ENCODE assay signal across 9 cellular contexts in the genomic region with DNA sequence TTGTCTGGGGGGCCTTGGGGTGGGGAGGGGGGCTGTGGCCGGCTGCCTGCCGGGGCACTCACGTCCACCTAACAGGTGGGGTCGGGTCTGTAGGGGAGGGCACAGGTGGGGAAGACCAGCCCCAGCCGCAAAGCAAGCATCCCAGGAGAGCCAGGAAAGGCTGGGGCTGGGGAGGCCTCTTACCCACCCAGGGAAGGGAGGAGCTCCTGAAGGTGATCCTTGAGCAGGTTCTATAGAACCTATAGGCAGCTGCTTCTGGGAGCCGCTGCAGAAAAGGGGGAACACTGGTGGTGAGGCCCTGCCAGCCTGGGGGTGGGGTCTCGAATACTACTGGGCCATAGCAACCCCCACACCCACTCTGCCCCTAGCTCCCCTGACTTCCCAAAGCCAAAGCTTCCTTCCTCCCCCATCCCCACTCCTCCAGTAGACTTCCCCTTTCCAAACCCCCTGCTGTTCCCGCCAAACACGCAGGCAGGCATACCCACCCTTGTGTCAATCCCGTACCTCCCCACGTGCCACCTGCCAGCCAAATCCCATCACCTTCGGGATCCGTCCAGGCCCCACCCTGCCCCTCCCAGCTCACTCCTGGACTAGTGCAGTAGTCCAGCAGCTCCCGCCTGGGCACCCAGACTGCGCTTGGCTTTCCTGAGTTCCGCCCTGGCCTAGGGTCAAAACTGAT. TPM values are rescaled to one million over a fixed set of nuclear protein-coding genes. Genes with fewer than 3 reads are reported as not detected.
DNase-seq lines count a peak whose midpoint lies in the region; ATAC-seq, FAIRE-seq and TF ChIP-seq lines count a peak whose summit lies in the region.
"Had no signal": no experiment of that assay in that cellular context is flagged by ENCODE, and none has a peak within 500 bp of the region (broad histone marks: within the 10 kb centered on the region; RNA-seq: fewer than 3 reads in every experiment).

No MANE protein-coding gene starts in this region.

- no peaks in the 10 kb centered on the region for H3K9me3 Mint-ChIP-seq in activated CD8-positive, alpha-beta T cell treated with anti-CD3 and anti-CD28 coated beads, Interleukin-2, amount 10 ng/mL, durations not matched to agents 7 days and 5 days (ENCODE audit: insufficient read depth)

- 72% methylated on average over 13 of the region's 16 CpGs for WGBS in SK-N-SH (ENCODE audit: low lambda C conversion rate)

- no peaks in the 10 kb centered on the region for H3K9me3 ChIP-seq in SK-N-SH
- no peaks in the 10 kb centered on the region for H3K9me3 ChIP-seq in keratinocyte (ENCODE audit: control insufficient read depth, low read depth, low read length)

- peaks cover 100% of the 10 kb centered on the region for H3K79me2 ChIP-seq in SK-N-SH (ENCODE audit: insufficient read depth)
- peaks cover 90% of the 10 kb centered on the region for H3K79me2 ChIP-seq in keratinocyte (ENCODE audit: control insufficient read depth, insufficient read depth, low read length)

- DNase-seq in SK-N-SH (no peak), keratinocyte (ENCODE audit: low read depth, low spot score) (no peak), kidney glomerular epithelial cell (lab: John Stamatoyannopoulos, UW) (no peak), NCI-H1092 (lab: John Stamatoyannopoulos, UW) (no peak), A172 (ENCODE audit: low spot score) (no peak)
- no peak for DNase-seq in activated CD8-positive, alpha-beta T cell treated with anti-CD3 and anti-CD28 coated beads, Interleukin-2, amount 10 ng/mL, durations not matched to agents 7 days and 5 days

- H3K4me2 ChIP-seq in SK-N-SH (peak overlapping the region; percentile 98), keratinocyte (ENCODE audit: control insufficient read depth, extremely low read depth, insufficient read depth, low read depth, low read length) (peak overlapping the region; percentile 74)
- H3K4me2 ChIP-seq: KMS-11 had no signal

- FAIRE-seq in keratinocyte (lab: Jason Lieb, UNC): no peak

- H3K4me1 ChIP-seq in SK-N-SH (ENCODE audit: control insufficient read depth in 1 of 2, insufficient read depth in 2 of 2, low read depth in 1 of 2, low read length in 1 of 2) (peaks cover 37 to 65% of the 10 kb centered on the region in 2 experiments; a peak in 3 of 4 replicates), keratinocyte (ENCODE audit: control insufficient read depth, extremely low read depth, insufficient read depth, low read length) (peaks cover 74% of the 10 kb centered on the region)

- H3K9me1 ChIP-seq in keratinocyte (ENCODE audit: control insufficient read depth, extremely low read depth, insufficient read depth, low read length): no peaks in the 10 kb centered on the region

- peaks cover 11% of the 10 kb centered on the region for H3K36me3 Mint-ChIP-seq in activated CD8-positive, alpha-beta T cell treated with anti-CD3 and anti-CD28 coated beads, Interleukin-2, amount 10 ng/mL, durations not matched to agents 7 days and 5 days (ENCODE audit: low read depth)

- peaks cover 95% of the 10 kb centered on the region for H4K20me1 ChIP-seq in SK-N-SH (ENCODE audit: insufficient read depth)
- peaks cover 20% of the 10 kb centered on the region for H4K20me1 ChIP-seq in keratinocyte (ENCODE audit: control insufficient read depth, extremely low read depth, insufficient read depth, low read length)

- TF ChIP-seq EP300 in SK-N-SH (IDR thresholded peaks at IDR 0.05; ENCODE audit: borderline replicate concordance in 1 of 2, low read depth in 1 of 2, low read length in 1 of 2): no peak

- ATAC-seq in SK-N-SH treated with all-trans-retinoic acid at 6 μM for 48 hours: no peak
- no peak for ATAC-seq in activated CD8-positive, alpha-beta T cell treated with anti-CD3 and anti-CD28 coated beads, Interleukin-2, amount 10 ng/mL, durations not matched to agents 7 days and 5 days

- H3K9ac ChIP-seq in SK-N-SH: peak overlapping the region; percentile 53; the same call in 1 of the 2 replicates
- peak overlapping the region; percentile 69 for H3K9ac ChIP-seq in keratinocyte (ENCODE audit: control insufficient read depth, extremely low read depth, insufficient read depth, low read length)
- H3K9ac ChIP-seq: KMS-11 had no signal

- peak overlapping the region; percentile 68 for H3K4me3 Mint-ChIP-seq in activated CD8-positive, alpha-beta T cell treated with anti-CD3 and anti-CD28 coated beads, Interleukin-2, amount 10 ng/mL, durations not matched to agents 7 days and 5 days

- CTCF ChIA-PET in SK-N-SH (lab: Yijun Ruan, JAX): interaction anchor here (0.6 to 2.8 kb wide), 7 partner anchors 9 to 211 kb away, joined by 3 to 15 read pairs (median 3); a partner anchor contains a TSS
- CTCF ChIA-PET in activated CD8-positive, alpha-beta T cell treated with anti-CD3 and anti-CD28 coated beads, Interleukin-2, amount 10 ng/mL, durations not matched to agents 7 days and 5 days (lab: Charles Lee): interaction anchor here (0.8 to 1.1 kb wide), 3 partner anchors 16 to 40 kb away, joined by 3 to 4 read pairs (median 3); no protein-coding TSS in a partner anchor

- POLR2A ChIA-PET in SK-N-SH (lab: Yijun Ruan, JAX): no interaction called here
- POLR2A ChIA-PET in activated CD8-positive, alpha-beta T cell treated with anti-CD3 and anti-CD28 coated beads, Interleukin-2, amount 10 ng/mL, durations not matched to agents 7 days and 5 days (lab: Charles Lee): interaction anchor here (0.6 to 1.7 kb wide), 7 partner anchors 8 to 1092 kb away, joined by 3 to 9 read pairs (median 3); no protein-coding TSS in a partner anchor

- no peak for TF ChIP-seq RAD21 in SK-N-SH (IDR thresholded peaks at IDR 0.05; ENCODE audit: low read length)

- H3K4me3 ChIP-seq in SK-N-SH (ENCODE audit: low read depth in 2 of 2, low read length in 1 of 2) (0 out of 4 replicates have a peak overlapping the region, but pooled peaks of 1 of the 2 experiments have one; percentile 36), keratinocyte (ENCODE audit: control insufficient read depth in 2 of 3, extremely low read depth in 1 of 3, insufficient read depth in 2 of 3, low read depth in 1 of 3, low read length in 3 of 3) (peak overlapping the region; percentile 15 to 29 (median 20))

- peak overlapping the region in 1 of 2 experiments; percentile 58; a peak in 2 of 4 replicates for H3K27ac ChIP-seq in SK-N-SH (ENCODE audit: low read depth in 2 of 2, low read length in 1 of 2)
- H3K27ac ChIP-seq in keratinocyte (ENCODE audit: control insufficient read depth, insufficient read depth, low read length): peak overlapping the region; percentile 3
- H3K27ac ChIP-seq in temporal lobe (ENCODE audit: low read depth, low read length): peak overlapping the region; percentile 78
- H3K27ac ChIP-seq: KMS-11 had no signal

- H3K27ac Mint-ChIP-seq in activated CD8-positive, alpha-beta T cell treated with anti-CD3 and anti-CD28 coated beads, Interleukin-2, amount 10 ng/mL, durations not matched to agents 7 days and 5 days: peak overlapping the region; percentile 81

- H3K27me3 Mint-ChIP-seq in activated CD8-positive, alpha-beta T cell treated with anti-CD3 and anti-CD28 coated beads, Interleukin-2, amount 10 ng/mL, durations not matched to agents 7 days and 5 days (ENCODE audit: low read depth): no peaks in the 10 kb centered on the region

- peaks cover 76% of the 10 kb centered on the region for H3K4me1 Mint-ChIP-seq in activated CD8-positive, alpha-beta T cell treated with anti-CD3 and anti-CD28 coated beads, Interleukin-2, amount 10 ng/mL, durations not matched to agents 7 days and 5 days (ENCODE audit: low read depth)

- H2AFZ ChIP-seq in SK-N-SH (ENCODE audit: low read depth) (no peak overlapping the region), keratinocyte (ENCODE audit: control insufficient read depth, low read length) (no peak overlapping the region)

- H3K9me2 ChIP-seq in SK-N-SH: no peaks in the 10 kb centered on the region

- H3K36me3 ChIP-seq in SK-N-SH (replicated peaks in 1 of 2; ENCODE audit: control insufficient read depth in 1 of 2, insufficient read depth in 2 of 2, low read length in 1 of 2): peaks cover 0 to 3% of the 10 kb centered on the region in 2 experiments
- H3K36me3 ChIP-seq in keratinocyte (ENCODE audit: control insufficient read depth in 2 of 2, extremely low read depth in 1 of 2, insufficient read depth in 2 of 2, low read length in 2 of 2): no peaks in the 10 kb centered on the region

- dilution Hi-C loops in keratinocyte (cut with MboI; ENCODE audit: extremely low pct_ligation_motif_present, low sequenced_read_pairs): no loop called here

- no peaks in the 10 kb centered on the region for H3K27me3 ChIP-seq in SK-N-SH (ENCODE audit: insufficient read depth)
- H3K27me3 ChIP-seq in keratinocyte (ENCODE audit: control insufficient read depth, extremely low read depth, insufficient read depth, low read length): no peaks in the 10 kb centered on the region

- peaks cover 12% of the 10 kb centered on the region for H3F3A ChIP-seq in SK-N-SH (replicated peaks; ENCODE audit: insufficient read depth)

- TF ChIP-seq CTCF in SK-N-SH (IDR thresholded peaks at IDR 0.05): no peak
- no peak for TF ChIP-seq CTCF in keratinocyte (optimal IDR thresholded peaks at IDR 0.05 in 1 of 3, IDR thresholded peaks at IDR 0.05 in 1 of 3, conservative IDR thresholded peaks at IDR 0.05 in 1 of 3; ENCODE audit: extremely low read depth in 1 of 3, insufficient read depth in 2 of 3, low read length in 3 of 3)

RNA-seq across cellular contexts. Expression of a gene that starts 5.6 kb away (rescaled TPM):
- polyA plus RNA-seq in SK-N-SH (2012; rRNA removed) (11.3 and 16.1 TPM in 2 replicates), keratinocyte (4.9 to 14.7 TPM (median 6.0 TPM) in 3 replicates)
- polyA plus RNA-seq in SK-N-SH (2012; cell fraction: cytosol; rRNA removed): 11.6 and 17.8 TPM in 2 replicates
- polyA plus RNA-seq in SK-N-SH (2012; cell fraction: nucleus; rRNA removed): 28.7 and 43.5 TPM in 2 replicates
- total RNA-seq in activated CD8-positive, alpha-beta T cell treated with anti-CD3 and anti-CD28 coated beads, Interleukin-2, amount 10 ng/mL, durations not matched to agents 7 days and 5 days: 10 to 100 TPM; 26.5 to 29.8 TPM
- 2.6 TPM for polyA plus RNA-seq in keratinocyte (2011; ENCODE audit: low read depth)
- 4.7 and 19.3 TPM in 2 replicates for polyA plus RNA-seq in keratinocyte (2011; cell fraction: cytosol; rRNA removed)
- 7.7 and 17.7 TPM in 2 replicates for polyA plus RNA-seq in keratinocyte (2011; cell fraction: nucleus; rRNA removed)
- 13.9 and 30.6 TPM in 2 replicates for polyA plus RNA-seq in keratinocyte (2012; ENCODE audit: low replicate concordance)
- 1.9 to 11.4 TPM (median 2.2 TPM) in 3 replicates for polyA minus RNA-seq in keratinocyte
- polyA minus RNA-seq in keratinocyte (2011; cell fraction: cytosol; rRNA and poly(A)+ RNA removed): 48.5 TPM
- polyA minus RNA-seq in keratinocyte (2011; cell fraction: nucleus; rRNA and poly(A)+ RNA removed): 8.2 and 11.3 TPM in 2 replicates
- 3.4 TPM for total RNA-seq in temporal lobe
- 8.2 and 11.5 TPM in 2 replicates for total RNA-seq in A172 (2014; rRNA removed; shearing (Covaris generic))

RNA-seq across cellular contexts. Expression of a gene that starts 9.5 kb away (rescaled TPM):
- polyA plus RNA-seq in SK-N-SH (2012; rRNA removed) (9.0 and 18.8 TPM in 2 replicates), keratinocyte (6.1 to 18.6 TPM (median 9.1 TPM) in 3 replicates)
- 7.1 and 12.6 TPM in 2 replicates for polyA plus RNA-seq in SK-N-SH (2012; cell fraction: cytosol; rRNA removed)
- 87.2 and 224 TPM in 2 replicates for polyA plus RNA-seq in SK-N-SH (2012; cell fraction: nucleus; rRNA removed)
- 10 to 100 TPM; 47.9 to 52.9 TPM for total RNA-seq in activated CD8-positive, alpha-beta T cell treated with anti-CD3 and anti-CD28 coated beads, Interleukin-2, amount 10 ng/mL, durations not matched to agents 7 days and 5 days
- 15.3 TPM for polyA plus RNA-seq in keratinocyte (2011; ENCODE audit: low read depth)
- 8.0 and 14.2 TPM in 2 replicates for polyA plus RNA-seq in keratinocyte (2011; cell fraction: cytosol; rRNA removed)
- 41.7 and 47.8 TPM in 2 replicates for polyA plus RNA-seq in keratinocyte (2011; cell fraction: nucleus; rRNA removed)
- 19.8 and 25.0 TPM in 2 replicates for polyA plus RNA-seq in keratinocyte (2012; ENCODE audit: low replicate concordance)
- 16.5 to 40.9 TPM (median 17.7 TPM) in 3 replicates for polyA minus RNA-seq in keratinocyte
- 27.4 TPM for polyA minus RNA-seq in keratinocyte (2011; cell fraction: cytosol; rRNA and poly(A)+ RNA removed)
- polyA minus RNA-seq in keratinocyte (2011; cell fraction: nucleus; rRNA and poly(A)+ RNA removed): 12.9 and 19.1 TPM in 2 replicates
- 9.6 TPM for total RNA-seq in temporal lobe
- 8.0 and 30.4 TPM in 2 replicates for total RNA-seq in A172 (2014; rRNA removed; shearing (Covaris generic))

RNA-seq across cellular contexts. Expression of a gene that starts 27.5 kb away (rescaled TPM):
- 61.1 and 69.1 TPM in 2 replicates for polyA plus RNA-seq in SK-N-SH (2012; rRNA removed)
- 25.5 and 46.5 TPM in 2 replicates for polyA plus RNA-seq in SK-N-SH (2012; cell fraction: cytosol; rRNA removed)
- 86.6 and 88.2 TPM in 2 replicates for polyA plus RNA-seq in SK-N-SH (2012; cell fraction: nucleus; rRNA removed)
- 100 to 1,000 TPM; 181 to 196 TPM for total RNA-seq in activated CD8-positive, alpha-beta T cell treated with anti-CD3 and anti-CD28 coated beads, Interleukin-2, amount 10 ng/mL, durations not matched to agents 7 days and 5 days
- 27.2 to 67.3 TPM (median 31.0 TPM) in 3 replicates for polyA plus RNA-seq in keratinocyte
- polyA plus RNA-seq in keratinocyte (2011; ENCODE audit: low read depth): 9.2 TPM
- polyA plus RNA-seq in keratinocyte (2011; cell fraction: cytosol; rRNA removed): 20.8 and 62.5 TPM in 2 replicates
- polyA plus RNA-seq in keratinocyte (2011; cell fraction: nucleus; rRNA removed): 29.9 and 47.5 TPM in 2 replicates
- polyA plus RNA-seq in keratinocyte (2012; ENCODE audit: low replicate concordance): 20.6 and 43.3 TPM in 2 replicates
- polyA minus RNA-seq in keratinocyte: 13.2 to 23.4 TPM (median 20.6 TPM) in 3 replicates
- polyA minus RNA-seq in keratinocyte (2011; cell fraction: cytosol; rRNA and poly(A)+ RNA removed): 122 TPM
- 13.3 and 22.2 TPM in 2 replicates for polyA minus RNA-seq in keratinocyte (2011; cell fraction: nucleus; rRNA and poly(A)+ RNA removed)
- 22.6 TPM for total RNA-seq in temporal lobe
- total RNA-seq in A172 (2014; rRNA removed; shearing (Covaris generic)): 72.6 and 120 TPM in 2 replicates

RNA-seq across cellular contexts. Expression of a gene that starts 45.7 kb away (rescaled TPM):
- 6.2 and 8.0 TPM in 2 replicates for polyA plus RNA-seq in SK-N-SH (2012; rRNA removed)
- 3.1 and 4.9 TPM in 2 replicates for polyA plus RNA-seq in SK-N-SH (2012; cell fraction: cytosol; rRNA removed)
- polyA plus RNA-seq in SK-N-SH (2012; cell fraction: nucleus; rRNA removed): 20.8 and 25.6 TPM in 2 replicates
- total RNA-seq in activated CD8-positive, alpha-beta T cell treated with anti-CD3 and anti-CD28 coated beads, Interleukin-2, amount 10 ng/mL, durations not matched to agents 7 days and 5 days: 10 to 100 TPM; 20.2 to 27.8 TPM
- polyA plus RNA-seq in keratinocyte: 0.98 to 2.8 TPM (median 1.2 TPM) in 3 replicates
- 0.44 TPM for polyA plus RNA-seq in keratinocyte (2011; ENCODE audit: low read depth)
- polyA plus RNA-seq in keratinocyte (2011; cell fraction: cytosol; rRNA removed): 0.74 and 1.2 TPM in 2 replicates
- 3.3 and 7.1 TPM in 2 replicates for polyA plus RNA-seq in keratinocyte (2011; cell fraction: nucleus; rRNA removed)
- 0.56 and 1.5 TPM in 2 replicates for polyA plus RNA-seq in keratinocyte (2012; ENCODE audit: low replicate concordance)
- 0.82 to 3.7 TPM (median 1.3 TPM) in 3 replicates for polyA minus RNA-seq in keratinocyte
- polyA minus RNA-seq in keratinocyte (2011; cell fraction: cytosol; rRNA and poly(A)+ RNA removed): 2.5 TPM
- 1.5 and 1.9 TPM in 2 replicates for polyA minus RNA-seq in keratinocyte (2011; cell fraction: nucleus; rRNA and poly(A)+ RNA removed)
- total RNA-seq in temporal lobe: under 0.01 TPM
- 8.6 and 12.4 TPM in 2 replicates for total RNA-seq in A172 (2014; rRNA removed; shearing (Covaris generic))

RNA-seq across cellular contexts. Expression of a gene that starts 47.4 kb away (rescaled TPM):
- polyA plus RNA-seq in SK-N-SH (2012; rRNA removed) (1.7 and 2.8 TPM in 2 replicates), keratinocyte (0.55 to 0.93 TPM (median 0.85 TPM) in 3 replicates)
- polyA plus RNA-seq in SK-N-SH (2012; cell fraction: cytosol; rRNA removed): 1.3 and 2.1 TPM in 2 replicates
- polyA plus RNA-seq in SK-N-SH (2012; cell fraction: nucleus; rRNA removed): 7.3 and 12.1 TPM in 2 replicates
- total RNA-seq in activated CD8-positive, alpha-beta T cell treated with anti-CD3 and anti-CD28 coated beads, Interleukin-2, amount 10 ng/mL, durations not matched to agents 7 days and 5 days: 10 to 100 TPM in 1 of 2 experiments, 1 to 10 TPM in 1; 9.9 to 11.0 TPM
- polyA plus RNA-seq in keratinocyte (2011; ENCODE audit: low read depth): 0.69 TPM
- 0.15 and 1.7 TPM in 2 replicates for polyA plus RNA-seq in keratinocyte (2011; cell fraction: cytosol; rRNA removed)
- polyA plus RNA-seq in keratinocyte (2011; cell fraction: nucleus; rRNA removed): 1.2 and 2.4 TPM in 2 replicates
- polyA plus RNA-seq in keratinocyte (2012; ENCODE audit: low replicate concordance): 1.9 and 3.4 TPM in 2 replicates
- 0.20 to 0.36 TPM in 2 of 3 replicates, not detected in the other for polyA minus RNA-seq in keratinocyte
- polyA minus RNA-seq in keratinocyte (2011; cell fraction: cytosol; rRNA and poly(A)+ RNA removed): 2.1 TPM
- 2.1 and 2.6 TPM in 2 replicates for polyA minus RNA-seq in keratinocyte (2011; cell fraction: nucleus; rRNA and poly(A)+ RNA removed)
- total RNA-seq in temporal lobe: 0.74 TPM
- 2.3 and 3.7 TPM in 2 replicates for total RNA-seq in A172 (2014; rRNA removed; shearing (Covaris generic))
